Comparison of ENCODE assay signal across 12 cellular contexts in genomic region chrX:118519411-118520205, GRCh38. TPM values are rescaled to one million over a fixed set of nuclear protein-coding genes. Genes with fewer than 3 reads are reported as not detected.
DNase-seq lines count a peak whose midpoint lies in the region; ATAC-seq and TF ChIP-seq lines count a peak whose summit lies in the region.
"Had no signal": no experiment of that assay in that cellular context is flagged by ENCODE, and none has a peak within 500 bp of the region (broad histone marks: within the 10 kb centered on the region; RNA-seq: fewer than 3 reads in every experiment).

No MANE protein-coding gene starts in this region.

- peaks cover 10% of the 10 kb centered on the region for H3K36me3 ChIP-seq in CD4-positive, CD25-positive, alpha-beta regulatory T cell (ENCODE audit: control insufficient read depth, insufficient read depth, low read length)
- no peaks in the 10 kb centered on the region for H3K36me3 ChIP-seq in H7 (replicated peaks; ENCODE audit: control insufficient read depth, insufficient read depth, low read length)
- H3K36me3 ChIP-seq: thoracic aorta had no signal

- H3K27ac Mint-ChIP-seq in CD4-positive, CD25-positive, alpha-beta regulatory T cell, result peak overlapping the region in 2 of 3 donors; percentile 48 to 88
- H3K27ac Mint-ChIP-seq in activated naive CD8-positive, alpha-beta T cell treated with anti-CD3 and anti-CD28 coated beads, Interleukin-2, amount 50 U/mL, for 24 hours, result peak overlapping the region; percentile 86
- H3K27ac Mint-ChIP-seq in mesothelial cell of epicardium (peak overlapping the region; percentile 51), immature natural killer cell (peak overlapping the region in 3 of 6 donors; percentile 11 to 51 (median 36))

- no peak for DNase-seq in CD4-positive, CD25-positive, alpha-beta regulatory T cell
- peak; percentile 69 for DNase-seq in HCEC 1CT
- no peak for DNase-seq in activated naive CD8-positive, alpha-beta T cell treated with anti-CD3 and anti-CD28 coated beads, Interleukin-2, amount 50 U/mL, for 24 hours
- DNase-seq in mesothelial cell of epicardium (ENCODE audit: low spot score in 2 of 2, unreplicated experiment in 2 of 2), result no peak
- no peak for DNase-seq in NCI-H1436 treated with DMSO at 0.1 percent for 48 hours (lab: John Stamatoyannopoulos, UW)
- no peak for DNase-seq in H7
- DNase-seq in effector CD8-positive, alpha-beta T cell (lab: John Stamatoyannopoulos, UW), result no peak
- DNase-seq in immature natural killer cell, result no peak
- DNase-seq: activated CD4-positive, alpha-beta T cell treated with anti-CD3 and anti-CD28 coated beads, Interleukin-2, amount 50 U/mL, for 1 hour; dorsolateral prefrontal cortex; small intestine had no signal

- peaks cover 9 to 79% (median 42%) of the 10 kb centered on the region in 4 donors for H3K4me1 Mint-ChIP-seq in CD4-positive, CD25-positive, alpha-beta regulatory T cell
- H3K4me1 Mint-ChIP-seq in activated naive CD8-positive, alpha-beta T cell treated with anti-CD3 and anti-CD28 coated beads, Interleukin-2, amount 50 U/mL, for 24 hours, result peaks cover 74% of the 10 kb centered on the region
- H3K4me1 Mint-ChIP-seq in mesothelial cell of epicardium, result peaks cover 30% of the 10 kb centered on the region
- peaks cover 67 to 83% of the 10 kb centered on the region in 2 donors for H3K4me1 Mint-ChIP-seq in immature natural killer cell

- no peaks in the 10 kb centered on the region for H3K9me3 Mint-ChIP-seq in CD4-positive, CD25-positive, alpha-beta regulatory T cell
- no peaks in the 10 kb centered on the region for H3K9me3 Mint-ChIP-seq in activated naive CD8-positive, alpha-beta T cell treated with anti-CD3 and anti-CD28 coated beads, Interleukin-2, amount 50 U/mL, for 24 hours
- H3K9me3 Mint-ChIP-seq in mesothelial cell of epicardium (peaks cover 23% of the 10 kb centered on the region), immature natural killer cell (peaks cover 0 to 3% (median 0%) of the 10 kb centered on the region in 6 donors)

- peak overlapping the region; percentile 67 for H3K27ac ChIP-seq in CD4-positive, CD25-positive, alpha-beta regulatory T cell (ENCODE audit: insufficient read depth, low read length, poor library complexity, severe bottlenecking)
- H3K27ac ChIP-seq: dorsolateral prefrontal cortex had no signal

- peaks cover 5% of the 10 kb centered on the region for H3K36me3 Mint-ChIP-seq in CD4-positive, CD25-positive, alpha-beta regulatory T cell
- H3K36me3 Mint-ChIP-seq in activated naive CD8-positive, alpha-beta T cell treated with anti-CD3 and anti-CD28 coated beads, Interleukin-2, amount 50 U/mL, for 24 hours (ENCODE audit: low read depth), result peaks cover 7% of the 10 kb centered on the region
- H3K36me3 Mint-ChIP-seq in mesothelial cell of epicardium (peaks cover 11% of the 10 kb centered on the region), immature natural killer cell (peaks cover 0 to 10% (median 10%) of the 10 kb centered on the region in 3 donors)

- H3K27me3 Mint-ChIP-seq in CD4-positive, CD25-positive, alpha-beta regulatory T cell, result no peaks in the 10 kb centered on the region
- no peaks in the 10 kb centered on the region for H3K27me3 Mint-ChIP-seq in activated naive CD8-positive, alpha-beta T cell treated with anti-CD3 and anti-CD28 coated beads, Interleukin-2, amount 50 U/mL, for 24 hours
- H3K27me3 Mint-ChIP-seq in mesothelial cell of epicardium (ENCODE audit: low read depth) (no peaks in the 10 kb centered on the region), immature natural killer cell (ENCODE audit: low read depth in 3 of 3) (no peaks in the 10 kb centered on the region)

- TF ChIP-seq CTCF in mesothelial cell of epicardium (IDR thresholded peaks at IDR 0.05; ENCODE audit: unreplicated experiment), result no peak

- H3K4me3 Mint-ChIP-seq in CD4-positive, CD25-positive, alpha-beta regulatory T cell, result peak overlapping the region in 2 of 4 donors; percentile 38 to 56
- no peak overlapping the region for H3K4me3 Mint-ChIP-seq in activated naive CD8-positive, alpha-beta T cell treated with anti-CD3 and anti-CD28 coated beads, Interleukin-2, amount 50 U/mL, for 24 hours
- no peak overlapping the region for H3K4me3 Mint-ChIP-seq in mesothelial cell of epicardium
- H3K4me3 Mint-ChIP-seq in immature natural killer cell, result no peak overlapping the region

- peak overlapping the region; percentile 52 for H3K4me3 ChIP-seq in CD4-positive, CD25-positive, alpha-beta regulatory T cell (ENCODE audit: low read depth, low read length)
- no peak overlapping the region for H3K4me3 ChIP-seq in H7 (ENCODE audit: insufficient read depth, low read depth, low read length)
- H3K4me3 ChIP-seq: dorsolateral prefrontal cortex had no signal

- ATAC-seq in CD4-positive, CD25-positive, alpha-beta regulatory T cell (ENCODE audit: low read depth in 2 of 2), result no peak
- ATAC-seq in activated naive CD8-positive, alpha-beta T cell treated with anti-CD3 and anti-CD28 coated beads, Interleukin-2, amount 50 U/mL, for 24 hours, result no peak

- no peaks in the 10 kb centered on the region for H3K9me3 ChIP-seq in CD4-positive, CD25-positive, alpha-beta regulatory T cell (ENCODE audit: control insufficient read depth in 2 of 2, low read length in 2 of 2)
- H3K9me3 ChIP-seq: thoracic aorta had no signal

- no peaks in the 10 kb centered on the region for H3K27me3 ChIP-seq in CD4-positive, CD25-positive, alpha-beta regulatory T cell (ENCODE audit: control insufficient read depth, insufficient read depth, low read length)
- H3K27me3 ChIP-seq in H7 (ENCODE audit: control insufficient read depth, insufficient read depth, low read length), result no peaks in the 10 kb centered on the region

- H3K4me1 ChIP-seq in CD4-positive, CD25-positive, alpha-beta regulatory T cell (ENCODE audit: control insufficient read depth, insufficient read depth, low read length, poor library complexity, severe bottlenecking), result peaks cover 63% of the 10 kb centered on the region

RNA-seq across cellular contexts. Expression of gene DOCK11, which starts 24.0 kb away (rescaled TPM):
- 126 TPM for total RNA-seq in CD4-positive, CD25-positive, alpha-beta regulatory T cell
- polyA plus RNA-seq in CD4-positive, CD25-positive, alpha-beta regulatory T cell, result 10 to 100 TPM; 26.5 to 36.4 (median 31.8) TPM
- 53.6 to 58.2 TPM (median 56.7 TPM) in 3 replicates for total RNA-seq in mesothelial cell of epicardium
- total RNA-seq in H7 (2014; rRNA removed; shearing (Covaris generic)), result 2.2 and 4.3 TPM in 2 replicates
- polyA plus RNA-seq in immature natural killer cell, result 10 to 100 TPM; 27.9 to 48.8 (median 28.9) TPM

Comparison
In these comparisons a context has a peak if more than half of its experiments do, and no peak if none do; other contexts are left out.
1. RNA of gene DOCK11, which starts 24.0 kb away (total RNA-seq): 126 TPM in CD4-positive, CD25-positive, alpha-beta regulatory T cell (single experiment) and 53.6 to 58.2 TPM in mesothelial cell of epicardium; 2.2 to 4.3 TPM in H7; every median in the first group is over 10 times any median in the second.